Comparison of ENCODE assay signal across 10 cellular contexts in genomic region chr1:196980859-196981258, GRCh38. TPM values are rescaled to one million over a fixed set of nuclear protein-coding genes. Genes with fewer than 3 reads are reported as not detected.
"Had no signal": no experiment of that assay in that cellular context is flagged by ENCODE, and none has a peak within 500 bp of the region (broad histone marks: within the 10 kb centered on the region; RNA-seq: fewer than 3 reads in every experiment).

No MANE protein-coding gene starts in this region.

- FAIRE-seq: HTR-8/SVneo had no signal

- H3K9ac ChIP-seq: KMS-11 had no signal

- H3K27ac ChIP-seq: HL-60, KMS-11 had no signal

- H3K4me2 ChIP-seq: KMS-11 had no signal

- DNase-seq: Karpas-422, KBM-7, KG1 had no signal

RNA-seq across cellular contexts. Expression of gene CFHR5, which starts 3.5 kb away (rescaled TPM):
- total RNA-seq: HT-29, HT1080, IMR-90 had no signal
- polyA plus RNA-seq: IgD-negative memory B cell, IMR-90 had no signal

RNA-seq across cellular contexts. Expression of gene CFHR2, which starts 37.3 kb away (rescaled TPM):
- total RNA-seq: HT-29, HT1080, IMR-90 had no signal
- polyA plus RNA-seq: IgD-negative memory B cell, IMR-90 had no signal
